19 cellular contexts compared by ENCODE assay signal in the genomic region with DNA sequence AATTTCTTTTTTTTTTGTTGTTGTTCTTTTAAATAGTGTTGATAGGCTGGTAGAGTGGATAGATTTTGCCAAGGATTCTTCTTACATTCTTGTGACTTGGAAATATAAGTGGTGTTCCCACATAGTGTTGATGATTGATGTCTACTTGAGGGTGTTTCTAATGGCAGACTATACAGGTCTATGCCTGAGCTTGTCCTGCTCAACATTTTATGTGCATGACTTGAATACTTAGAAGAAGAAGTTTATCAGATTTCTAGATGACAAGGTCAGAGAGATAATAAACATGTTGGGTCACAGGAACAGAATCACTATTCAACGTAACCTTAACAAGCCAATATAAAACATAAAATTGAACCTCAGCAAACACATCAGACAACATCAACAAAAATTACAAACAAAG. TPM values are rescaled to one million over a fixed set of nuclear protein-coding genes. Genes with fewer than 3 reads are reported as not detected.
DNase-seq lines count a peak whose midpoint lies in the region; ATAC-seq, FAIRE-seq and TF ChIP-seq lines count a peak whose summit lies in the region.
"Had no signal": no experiment of that assay in that cellular context is flagged by ENCODE, and none has a peak within 500 bp of the region (broad histone marks: within the 10 kb centered on the region; RNA-seq: fewer than 3 reads in every experiment).

No MANE protein-coding gene starts in this region.

- H3K9ac ChIP-seq in keratinocyte (ENCODE audit: control insufficient read depth, extremely low read depth, insufficient read depth, low read length), result no peak overlapping the region
- H3K9ac ChIP-seq: BLaER1 treated with 17β-estradiol and CSF1 and Interleukin-3, amounts not matched to agents 10 nM and 100 nM had no signal

- no peaks in the 10 kb centered on the region for H3K79me2 ChIP-seq in keratinocyte (ENCODE audit: control insufficient read depth, insufficient read depth, low read length)

- H3K9me1 ChIP-seq in keratinocyte (ENCODE audit: control insufficient read depth, extremely low read depth, insufficient read depth, low read length), result no peaks in the 10 kb centered on the region

- H3K9me3 ChIP-seq in right atrium auricular region (no peaks in the 10 kb centered on the region), RWPE2 (ENCODE audit: severe bottlenecking) (no peaks in the 10 kb centered on the region), keratinocyte (ENCODE audit: control insufficient read depth, low read depth, low read length) (no peaks in the 10 kb centered on the region), lower lobe of right lung (no peaks in the 10 kb centered on the region)
- H3K9me3 ChIP-seq: BLaER1 treated with 17β-estradiol and CSF1 and Interleukin-3, amounts not matched to agents 10 nM and 100 nM had no signal

- peak; percentile 40 for ATAC-seq in left ventricle myocardium superior
- peak; percentile 54; the same call in 1 of the 3 replicates for ATAC-seq in RWPE2 (ENCODE audit: low read depth)
- ATAC-seq in GM18505 (IDR thresholded peaks at IDR 0.05; ENCODE audit: unreplicated experiment), result no peak
- no peak for ATAC-seq in lower lobe of right lung
- ATAC-seq: CD8-positive, alpha-beta T cell had no signal

- H3K36me3 ChIP-seq in right atrium auricular region (no peaks in the 10 kb centered on the region), RWPE2 (ENCODE audit: low read depth) (no peaks in the 10 kb centered on the region), keratinocyte (ENCODE audit: control insufficient read depth in 2 of 2, extremely low read depth in 1 of 2, insufficient read depth in 2 of 2, low read length in 2 of 2) (no peaks in the 10 kb centered on the region), lower lobe of right lung (no peaks in the 10 kb centered on the region)

- TF ChIP-seq POLR2A in GM18505 (IDR thresholded peaks at IDR 0.05; ENCODE audit: borderline replicate concordance, extremely low read depth, insufficient read depth, insufficient read length), result no peak

- no peaks in the 10 kb centered on the region for H3K4me1 ChIP-seq in right atrium auricular region
- peaks cover 33% of the 10 kb centered on the region for H3K4me1 ChIP-seq in RWPE2 (ENCODE audit: insufficient read depth, poor library complexity, severe bottlenecking)
- peaks cover 20% of the 10 kb centered on the region for H3K4me1 ChIP-seq in keratinocyte (ENCODE audit: control insufficient read depth, extremely low read depth, insufficient read depth, low read length)
- H3K4me1 ChIP-seq in lower lobe of right lung, result peaks cover 5% of the 10 kb centered on the region

- DNase-seq in left ventricle myocardium superior (no peak), right atrium auricular region (ENCODE audit: low spot score) (no peak), RWPE2 (ENCODE audit: low spot score) (no peak), keratinocyte (ENCODE audit: low read depth, low spot score) (no peak), lower lobe of right lung (no peak), DMS114 treated with DMSO at 0.1 percent for 48 hours (lab: John Stamatoyannopoulos, UW; ENCODE audit: unreplicated experiment) (no peak)
- DNase-seq: Calu3; CD8-positive, alpha-beta T cell; H7; NCI-H1105; NCI-H2081 treated with DMSO at 0.1 percent for 48 hours; NCI-H510A; NCI-H748 treated with DMSO at 0.1 percent for 48 hours; NK-92 treated with Interleukin-12 subunit alpha and Interleukin-12 subunit beta, amount 100 ng/mL, for 24 hours; SIG-M5 had no signal

- FAIRE-seq in keratinocyte (lab: Jason Lieb, UNC), result peak; percentile 80
- FAIRE-seq: GM12891, RCC 7860 had no signal

- H2AFZ ChIP-seq in keratinocyte (ENCODE audit: control insufficient read depth, low read length), result no peak overlapping the region

- H3K27me3 ChIP-seq in right atrium auricular region, result no peaks in the 10 kb centered on the region
- H3K27me3 ChIP-seq in RWPE2 (ENCODE audit: insufficient read depth, poor library complexity, severe bottlenecking), result no peaks in the 10 kb centered on the region
- H3K27me3 ChIP-seq in keratinocyte (ENCODE audit: control insufficient read depth, extremely low read depth, insufficient read depth, low read length), result no peaks in the 10 kb centered on the region
- H3K27me3 ChIP-seq in lower lobe of right lung (ENCODE audit: low read depth), result no peaks in the 10 kb centered on the region
- H3K27me3 ChIP-seq: BLaER1 treated with 17β-estradiol and CSF1 and Interleukin-3, amounts not matched to agents 10 nM and 100 nM had no signal

- no peak overlapping the region for H3K4me3 ChIP-seq in right atrium auricular region
- no peak overlapping the region for H3K4me3 ChIP-seq in RWPE2 (ENCODE audit: severe bottlenecking)
- H3K4me3 ChIP-seq in keratinocyte (ENCODE audit: control insufficient read depth in 2 of 3, extremely low read depth in 1 of 3, insufficient read depth in 2 of 3, low read depth in 1 of 3, low read length in 3 of 3), result no peak overlapping the region
- H3K4me3 ChIP-seq in lower lobe of right lung, result no peak overlapping the region
- H3K4me3 ChIP-seq: BLaER1 treated with 17β-estradiol and CSF1 and Interleukin-3, amounts not matched to agents 10 nM and 100 nM had no signal

- no peaks in the 10 kb centered on the region for H4K20me1 ChIP-seq in keratinocyte (ENCODE audit: control insufficient read depth, extremely low read depth, insufficient read depth, low read length)
- H4K20me1 ChIP-seq: BLaER1 treated with 17β-estradiol and CSF1 and Interleukin-3, amounts not matched to agents 10 nM and 100 nM had no signal

- intact Hi-C loops in left ventricle myocardium superior (cut with micrococcal nuclease) (no loop called here), lower lobe of right lung (cut with DNase I) (no loop called here)

- peak overlapping the region; percentile 29 for H3K4me2 ChIP-seq in keratinocyte (ENCODE audit: control insufficient read depth, extremely low read depth, insufficient read depth, low read depth, low read length)
- H3K4me2 ChIP-seq: BLaER1 treated with 17β-estradiol and CSF1 and Interleukin-3, amounts not matched to agents 10 nM and 100 nM had no signal

- dilution Hi-C loops in keratinocyte (cut with MboI; ENCODE audit: extremely low pct_ligation_motif_present, low sequenced_read_pairs), result no loop called here

- H3K27ac ChIP-seq in right atrium auricular region (no peak overlapping the region), RWPE2 (ENCODE audit: poor library complexity, severe bottlenecking) (no peak overlapping the region), keratinocyte (ENCODE audit: control insufficient read depth, insufficient read depth, low read length) (no peak overlapping the region), lower lobe of right lung (no peak overlapping the region)
- H3K27ac ChIP-seq: BLaER1 treated with 17β-estradiol and CSF1 and Interleukin-3, amounts not matched to agents 10 nM and 100 nM had no signal

- TF ChIP-seq CTCF in right atrium auricular region (IDR thresholded peaks at IDR 0.05) (no peak), RWPE2 (IDR thresholded peaks at IDR 0.05; ENCODE audit: poor library complexity, severe bottlenecking) (no peak), keratinocyte (optimal IDR thresholded peaks at IDR 0.05 in 1 of 3, IDR thresholded peaks at IDR 0.05 in 1 of 3, conservative IDR thresholded peaks at IDR 0.05 in 1 of 3; ENCODE audit: extremely low read depth in 1 of 3, insufficient read depth in 2 of 3, low read length in 3 of 3) (no peak), lower lobe of right lung (IDR thresholded peaks at IDR 0.05) (no peak)

RNA-seq across cellular contexts. Expression of gene XRCC4, which starts 24.2 kb away (rescaled TPM):
- total RNA-seq in left ventricle myocardium superior (5.7 TPM), right atrium auricular region (1 to 10 TPM; 6.4 to 6.8 TPM), lower lobe of right lung (9.2 TPM)
- polyA plus RNA-seq in keratinocyte, result 5.0 to 10.9 TPM (median 5.6 TPM) in 3 replicates
- polyA plus RNA-seq in keratinocyte (2011; ENCODE audit: low read depth), result 8.6 TPM
- polyA plus RNA-seq in keratinocyte (2011; cell fraction: cytosol; rRNA removed), result 4.0 and 7.3 TPM in 2 replicates
- 5.4 and 6.0 TPM in 2 replicates for polyA plus RNA-seq in keratinocyte (2011; cell fraction: nucleus; rRNA removed)
- polyA plus RNA-seq in keratinocyte (2012; ENCODE audit: low replicate concordance), result 8.7 and 9.7 TPM in 2 replicates
- 0.72 to 5.1 TPM (median 1.4 TPM) in 3 replicates for polyA minus RNA-seq in keratinocyte
- 2.1 TPM for polyA minus RNA-seq in keratinocyte (2011; cell fraction: cytosol; rRNA and poly(A)+ RNA removed)
- 4.7 and 6.1 TPM in 2 replicates for polyA minus RNA-seq in keratinocyte (2011; cell fraction: nucleus; rRNA and poly(A)+ RNA removed)

RNA-seq across cellular contexts. Expression of gene TMEM167A, which starts 24.3 kb away (rescaled TPM):
- total RNA-seq in left ventricle myocardium superior, result 50.5 TPM
- total RNA-seq in right atrium auricular region, result 10 to 100 TPM; 31.7 to 50.1 TPM
- 32.7 to 97.6 TPM (median 40.1 TPM) in 3 replicates for polyA plus RNA-seq in keratinocyte
- polyA plus RNA-seq in keratinocyte (2011; ENCODE audit: low read depth), result 21.4 TPM
- 41.2 and 102 TPM in 2 replicates for polyA plus RNA-seq in keratinocyte (2011; cell fraction: cytosol; rRNA removed)
- 21.4 and 32.8 TPM in 2 replicates for polyA plus RNA-seq in keratinocyte (2011; cell fraction: nucleus; rRNA removed)
- 41.2 and 57.2 TPM in 2 replicates for polyA plus RNA-seq in keratinocyte (2012; ENCODE audit: low replicate concordance)
- 5.4 to 35.3 TPM (median 19.6 TPM) in 3 replicates for polyA minus RNA-seq in keratinocyte
- polyA minus RNA-seq in keratinocyte (2011; cell fraction: cytosol; rRNA and poly(A)+ RNA removed), result 24.4 TPM
- 14.0 and 20.8 TPM in 2 replicates for polyA minus RNA-seq in keratinocyte (2011; cell fraction: nucleus; rRNA and poly(A)+ RNA removed)
- total RNA-seq in lower lobe of right lung, result 89.9 TPM

Comparison
In these comparisons a context has a peak if more than half of its experiments do, and no peak if none do; other contexts are left out.
1. ATAC-seq: peak in left ventricle myocardium superior (single experiment) and RWPE2 (single experiment); none in GM18505 (single experiment) and lower lobe of right lung (0 of 2).